In the genomic region with DNA sequence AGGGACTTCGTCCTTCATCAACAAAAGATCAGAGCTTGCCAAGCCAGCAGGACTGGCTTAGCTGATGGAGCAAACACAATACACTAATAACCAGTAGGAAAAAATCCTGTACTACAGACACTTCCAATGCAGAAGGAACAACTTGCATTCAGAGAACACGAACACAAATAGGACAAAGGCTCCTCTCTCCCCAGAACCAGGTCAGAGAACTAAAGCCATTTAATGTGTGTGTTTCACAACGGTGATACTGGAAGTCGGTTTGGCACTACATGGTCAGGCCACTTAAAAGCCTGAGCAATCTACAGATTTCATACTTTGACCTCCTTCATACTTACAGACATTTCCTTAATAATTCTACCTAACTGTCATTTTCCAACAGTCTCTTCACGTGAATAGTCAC, we compare ENCODE assay signal across 15 cellular contexts.
"Had no signal": no experiment of that assay in that cellular context is flagged by ENCODE, and none has a peak within 500 bp of the region (broad histone marks: within the 10 kb centered on the region; RNA-seq: fewer than 3 reads in every experiment).

No MANE protein-coding gene starts in this region.

- H3K9me3 ChIP-seq: right atrium auricular region, stomach had no signal

- H3K4me3 ChIP-seq: hepatocyte, right atrium auricular region, smooth muscle cell, stomach had no signal

- H3K27me3 ChIP-seq: hepatocyte, right atrium auricular region, stomach had no signal

- H3K27ac ChIP-seq: hepatocyte, right atrium auricular region, stomach had no signal

- DNase-seq: activated CD4-positive, alpha-beta T cell treated with anti-CD3 and anti-CD28 coated beads, Interleukin-2, amount 50 U/mL, for 1 hour; activated effector memory CD4-positive, alpha-beta T cell treated with Interleukin-2 at 50 U/mL for 16 hours; activated naive CD8-positive, alpha-beta T cell treated with anti-CD3 and anti-CD28 coated beads, Interleukin-2, amount 10 ng/mL, durations not matched to agents 7 days and 5 days; anterior cingulate cortex; endodermal cell; islet precursor cell; mammary epithelial cell; naive B cell; posterior cingulate gyrus; stimulated activated CD4-positive, alpha-beta T cell treated with anti-CD3 and anti-CD28 coated beads, Interleukin-4, amount 100 ng/mL, for 4 hours; stimulated activated CD8-positive, alpha-beta memory T cell treated with anti-CD3 and anti-CD28 coated beads, Interleukin-4, amount 100 ng/mL, for 48 hours; stomach had no signal
